In the genomic region with DNA sequence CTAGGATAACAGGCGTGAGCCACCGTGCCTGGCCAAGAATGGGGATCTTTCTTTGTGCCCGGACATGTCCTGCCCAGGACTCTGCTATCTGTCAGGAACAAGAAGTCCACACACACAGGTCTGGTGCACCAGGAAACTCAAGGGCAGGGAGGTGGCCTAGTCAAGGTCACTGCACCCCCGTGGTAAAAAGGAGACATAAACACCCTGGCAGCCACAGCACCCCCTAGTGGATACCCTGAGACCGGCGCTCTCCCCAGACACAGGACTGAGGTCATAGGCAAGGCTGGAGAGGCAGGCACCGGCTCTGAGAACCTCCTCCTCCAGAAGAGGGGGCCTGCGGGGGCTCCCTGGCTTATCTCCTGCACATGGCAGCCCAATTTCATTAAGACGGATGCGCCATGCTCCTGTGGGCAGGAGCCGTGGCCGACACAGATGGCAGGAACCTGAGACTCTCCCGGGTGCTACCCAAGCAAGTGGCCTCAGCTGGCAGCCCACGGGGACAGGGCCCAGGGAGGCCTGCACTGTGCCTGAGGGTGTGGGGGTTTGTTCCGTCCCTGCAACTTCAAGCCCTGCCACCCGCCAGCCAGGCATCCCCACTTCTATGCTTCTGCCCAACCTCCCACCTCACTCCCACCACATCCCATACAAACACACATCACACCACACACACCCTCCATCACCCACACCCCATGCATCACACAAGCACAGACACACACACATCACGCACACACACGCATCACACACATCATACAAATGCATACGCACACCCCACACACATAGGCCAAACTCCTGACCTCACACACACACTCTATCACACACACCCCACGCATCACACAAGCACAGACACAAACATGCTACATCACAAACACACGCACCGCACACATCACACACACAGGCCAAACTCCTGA, we compare ENCODE assay signal across 8 cellular contexts. TPM values are rescaled to one million over a fixed set of nuclear protein-coding genes. Genes with fewer than 3 reads are reported as not detected.
DNase-seq lines count a peak whose midpoint lies in the region; ATAC-seq, FAIRE-seq and TF ChIP-seq lines count a peak whose summit lies in the region.

No MANE protein-coding gene starts in this region.

- no peaks in the 10 kb centered on the region for H4K20me1 ChIP-seq in OCI-LY1 (ENCODE audit: insufficient read depth, low read length)

- H3K4me3 ChIP-seq in BE2C (ENCODE audit: low read depth, low read length) (no peak overlapping the region), OCI-LY1 (ENCODE audit: low read depth, low read length, poor library complexity, severe bottlenecking) (no peak overlapping the region), fibroblast of mammary gland (ENCODE audit: control insufficient read depth, low read depth, low read length) (no peak overlapping the region), parathyroid adenoma (ENCODE audit: low read depth, low read length) (no peak overlapping the region)

- H3K79me2 ChIP-seq in OCI-LY1 (ENCODE audit: insufficient read depth, low read length), result no peaks in the 10 kb centered on the region
- H3K79me2 ChIP-seq in parathyroid adenoma, result no peaks in the 10 kb centered on the region

- H3K27ac ChIP-seq in OCI-LY1 (ENCODE audit: low read depth, low read length, poor library complexity, severe bottlenecking) (no peak overlapping the region), parathyroid adenoma (no peak overlapping the region)

- no peak for ATAC-seq in GM18505 (IDR thresholded peaks at IDR 0.05; ENCODE audit: unreplicated experiment)

- no peak overlapping the region for H3K4me2 ChIP-seq in OCI-LY1 (ENCODE audit: low read length)
- no peak overlapping the region for H3K4me2 ChIP-seq in parathyroid adenoma (ENCODE audit: low read length)

- H3K9me3 ChIP-seq in BE2C (no peaks in the 10 kb centered on the region), OCI-LY1 (ENCODE audit: low read length) (no peaks in the 10 kb centered on the region), parathyroid adenoma (ENCODE audit: control insufficient read depth, low read length) (no peaks in the 10 kb centered on the region)

- FAIRE-seq in H54 (lab: Jason Lieb, UNC), result no peak

- H2AFZ ChIP-seq in OCI-LY1 (ENCODE audit: low read length), result no peak overlapping the region
- no peak overlapping the region for H2AFZ ChIP-seq in parathyroid adenoma

- TF ChIP-seq CTCF in BE2C (IDR thresholded peaks at IDR 0.05; ENCODE audit: low read depth, low read length), result peak; percentile 71
- peak; percentile 82 for TF ChIP-seq CTCF in OCI-LY1 (IDR thresholded peaks at IDR 0.05; ENCODE audit: low read length)
- peak; percentile 70 for TF ChIP-seq CTCF in fibroblast of mammary gland (conservative IDR thresholded peaks at IDR 0.05; ENCODE audit: control insufficient read depth, insufficient read depth, low read depth, low read length)
- TF ChIP-seq CTCF in parathyroid adenoma (IDR thresholded peaks at IDR 0.05), result peak; percentile 21

- H3K36me3 ChIP-seq in BE2C, result no peaks in the 10 kb centered on the region; the same call in 1 of the 2 replicates
- H3K36me3 ChIP-seq in OCI-LY1 (ENCODE audit: insufficient read depth, low read length), result no peaks in the 10 kb centered on the region
- H3K36me3 ChIP-seq in parathyroid adenoma (ENCODE audit: control insufficient read depth, insufficient read depth, low read length), result no peaks in the 10 kb centered on the region

- H3K27me3 ChIP-seq in BE2C, result no peaks in the 10 kb centered on the region
- peaks cover 13% of the 10 kb centered on the region; the same call in 1 of the 2 replicates for H3K27me3 ChIP-seq in OCI-LY1 (ENCODE audit: insufficient read depth, low read length)
- H3K27me3 ChIP-seq in parathyroid adenoma (ENCODE audit: control insufficient read depth, insufficient read depth, low read length), result no peaks in the 10 kb centered on the region

- DNase-seq in BE2C (peak; percentile 80), H54 (ENCODE audit: insufficient read length, low spot score) (peak; percentile 77), activated T-cell treated with anti-CD3 and anti-CD28 coated beads for 4 hours (peak; percentile 40), fibroblast of mammary gland (ENCODE audit: low read depth) (peak; percentile 40), mesenteric fat pad (ENCODE audit: low spot score) (no peak)

- H3K4me1 ChIP-seq in BE2C (peaks cover 3% of the 10 kb centered on the region; the same call in 1 of the 2 replicates), OCI-LY1 (ENCODE audit: insufficient read depth, low read length, severe bottlenecking) (no peaks in the 10 kb centered on the region), parathyroid adenoma (no peaks in the 10 kb centered on the region)

- H3K9ac ChIP-seq in OCI-LY1 (ENCODE audit: low read length) (no peak overlapping the region), parathyroid adenoma (no peak overlapping the region)

- no peak for TF ChIP-seq POLR2A in H54 (IDR thresholded peaks at IDR 0.05; ENCODE audit: low read depth, low read length)
- TF ChIP-seq POLR2A in GM18505 (IDR thresholded peaks at IDR 0.05; ENCODE audit: borderline replicate concordance, extremely low read depth, insufficient read depth, insufficient read length), result no peak

- H3K9me2 ChIP-seq in OCI-LY1 (ENCODE audit: low read depth, low read length), result no peaks in the 10 kb centered on the region

- H3F3A ChIP-seq in OCI-LY1 (ENCODE audit: insufficient read depth, low read length), result no peaks in the 10 kb centered on the region

RNA-seq across cellular contexts. Expression of a gene that starts 19.6 kb away (rescaled TPM):
- 24.5 TPM for polyA plus RNA-seq in BE2C (2012; ENCODE audit: insufficient read depth, insufficient read length, low read depth)
- total RNA-seq in mesenteric fat pad, result 19.5 TPM

RNA-seq across cellular contexts. Expression of a gene that starts 39.7 kb away (rescaled TPM):
- 313 TPM for polyA plus RNA-seq in BE2C (2012; ENCODE audit: insufficient read depth, insufficient read length, low read depth)
- total RNA-seq in mesenteric fat pad, result 113 TPM

Comparison
In these comparisons a context has a peak if more than half of its experiments do, and no peak if none do; other contexts are left out.
1. CTCF ChIP-seq: peak in every context shown above with its lines; median percentile 82 in OCI-LY1; 71 in BE2C; 70 in fibroblast of mammary gland; 21 in parathyroid adenoma.